In the genomic region with DNA sequence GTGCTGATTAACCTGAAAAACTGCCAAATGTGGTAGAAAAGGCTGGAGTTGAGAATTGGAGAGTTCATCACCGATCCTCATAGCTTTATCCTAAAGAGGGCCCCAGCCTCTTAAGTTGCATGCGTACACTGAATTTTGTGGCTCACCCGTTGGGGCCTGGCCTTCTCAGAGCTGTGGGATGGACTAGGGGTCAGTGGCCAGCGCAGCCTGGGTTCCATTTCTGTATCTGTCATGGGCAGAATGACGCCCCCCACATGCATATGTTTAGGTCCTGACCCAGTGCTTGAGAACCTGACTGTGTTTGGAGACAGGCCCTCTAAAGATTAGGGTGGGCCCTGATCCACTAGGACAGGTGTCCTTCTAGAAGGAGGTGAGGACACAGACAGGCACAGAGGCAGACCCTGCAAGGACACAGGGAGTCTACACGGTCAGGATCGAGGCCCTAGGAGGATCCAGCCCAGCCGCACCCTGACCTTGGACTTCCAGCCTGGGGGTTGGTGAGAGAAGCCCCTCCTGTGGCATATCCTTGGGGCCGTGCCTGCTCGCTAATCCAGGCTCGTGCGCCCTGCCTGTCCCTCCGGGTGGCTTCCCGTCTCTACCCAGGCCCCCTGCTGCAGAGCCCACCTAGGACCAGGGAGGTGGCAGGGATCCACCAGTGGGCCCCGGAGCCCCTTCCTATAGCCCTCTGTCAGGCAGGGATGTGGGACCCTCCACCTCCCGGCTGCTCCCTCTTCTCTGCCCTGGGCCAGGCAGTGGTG, we compare ENCODE assay signal across 35 cellular contexts. TPM values are rescaled to one million over a fixed set of nuclear protein-coding genes. Genes with fewer than 3 reads are reported as not detected.
"Had no signal": no experiment of that assay in that cellular context is flagged by ENCODE, and none has a peak within 500 bp of the region (broad histone marks: within the 10 kb centered on the region; RNA-seq: fewer than 3 reads in every experiment).

No MANE protein-coding gene starts in this region.

- H3K27ac ChIP-seq: coronary artery, dorsolateral prefrontal cortex, gastrocnemius medialis, hepatocyte, ovary, prostate gland, sigmoid colon, tibial nerve, uterus had no signal

- H3K36me3 ChIP-seq: gastrocnemius medialis, ovary, prostate gland, sigmoid colon, uterus had no signal

- H3K36me3 Mint-ChIP-seq: activated CD8-positive, alpha-beta memory T cell treated with anti-CD3 and anti-CD28 coated beads, Interleukin-2, amount 10 ng/mL, durations not matched to agents 7 days and 5 days; activated naive CD8-positive, alpha-beta T cell; natural killer cell treated with Interleukin-12 subunit alpha and Interleukin-12 subunit beta and Interleukin-15 and Interleukin-18, amount 100 ng/mL, for 72 hours had no signal

- DNase-seq: activated B cell treated with CpG ODN at 0.5 μM for 24 hours; activated CD4-positive, alpha-beta T cell treated with anti-CD3 and anti-CD28 coated beads, Interleukin-2, amount 50 U/mL, for 1 hour; activated CD8-positive, alpha-beta memory T cell treated with anti-CD3 and anti-CD28 coated beads, Interleukin-2, amount 10 ng/mL, durations not matched to agents 7 days and 5 days; activated CD8-positive, alpha-beta T cell treated with anti-CD3 and anti-CD28 coated beads, Interleukin-2, amount 10 ng/mL, durations not matched to agents 7 days and 5 days; activated naive CD4-positive, alpha-beta T cell treated with Interleukin-2 at 50 U/mL for 16 hours; activated T-cell treated with anti-CD3 and anti-CD28 coated beads, Interleukin-2, amount 50 U/mL, for 48 hours; anterior cingulate cortex; cerebellar nuclear complex; effector memory CD4-positive, alpha-beta T cell; erythroblast; gastrocnemius medialis; glutamatergic neuron; mesendoderm; mucosa of descending colon; ovary; sigmoid colon; small intestine; stimulated activated CD4-positive, alpha-beta T cell treated with anti-CD3 and anti-CD28 coated beads, Interleukin-4, amount 100 ng/mL, for 24 hours; stimulated activated naive B cell treated with anti-CD40 and anti-IgM and Interleukin-4, amounts not matched to agents 10 μg/mL and 1 μg/mL and 100 μg/mL, for 72 hours; T-cell; uterus had no signal

- H3K4me1 ChIP-seq: gastrocnemius medialis, prostate gland, sigmoid colon, tibial nerve, uterus had no signal

- H3K27me3 ChIP-seq: gastrocnemius medialis, hepatocyte, ovary, uterus had no signal

- H3K4me3 Mint-ChIP-seq: activated B cell treated with CpG ODN at 0.5 μM for 24 hours; activated CD8-positive, alpha-beta memory T cell treated with anti-CD3 and anti-CD28 coated beads, Interleukin-2, amount 10 ng/mL, durations not matched to agents 7 days and 5 days; activated CD8-positive, alpha-beta T cell treated with anti-CD3 and anti-CD28 coated beads, Interleukin-2, amount 10 ng/mL, durations not matched to agents 7 days and 5 days; activated naive CD8-positive, alpha-beta T cell; natural killer cell treated with Interleukin-12 subunit alpha and Interleukin-12 subunit beta and Interleukin-15 and Interleukin-18, amount 100 ng/mL, for 72 hours; stimulated activated naive B cell treated with anti-CD40 and anti-IgM and Interleukin-4, amounts not matched to agents 10 μg/mL and 1 μg/mL and 100 μg/mL, for 72 hours; T-cell; T-helper 2 cell treated with Interferon-gamma antibody and Interleukin-4, amounts not matched to agents 5 μg/mL and 100 μg/mL, for 36 hours had no signal

- ATAC-seq: activated CD8-positive, alpha-beta memory T cell treated with anti-CD3 and anti-CD28 coated beads, Interleukin-2, amount 10 ng/mL, durations not matched to agents 7 days and 5 days; activated CD8-positive, alpha-beta T cell treated with anti-CD3 and anti-CD28 coated beads, Interleukin-2, amount 10 ng/mL, durations not matched to agents 7 days and 5 days; gastrocnemius medialis; left lobe of liver; mucosa of descending colon; natural killer cell treated with Interleukin-12 subunit alpha and Interleukin-12 subunit beta and Interleukin-15 and Interleukin-18, amount 100 ng/mL, for 72 hours; stimulated activated naive B cell treated with anti-CD40 and anti-IgM and Interleukin-4, amounts not matched to agents 10 μg/mL and 1 μg/mL and 100 μg/mL, for 72 hours; T-cell had no signal

- H3K4me1 Mint-ChIP-seq: activated B cell treated with CpG ODN at 0.5 μM for 24 hours; stimulated activated naive B cell treated with anti-CD40 and anti-IgM and Interleukin-4, amounts not matched to agents 10 μg/mL and 1 μg/mL and 100 μg/mL, for 72 hours; T-cell had no signal

- H3K9me3 Mint-ChIP-seq: activated B cell treated with CpG ODN at 0.5 μM for 24 hours; activated T-helper 2 cell treated with anti-CD3 and anti-CD28 coated beads, Interferon-gamma antibody, Interleukin-2, Interleukin-4, amounts not matched to agents 10 μg/mL and 5 μg/mL and 100 μg/mL, durations not matched to agents 14 hours and 24 hours and 36 hours; immature natural killer cell; natural killer cell treated with Interleukin-12 subunit alpha and Interleukin-12 subunit beta and Interleukin-15 and Interleukin-18, amount 100 ng/mL, for 72 hours; stimulated activated naive B cell treated with anti-CD40 and anti-IgM and Interleukin-4, amounts not matched to agents 10 μg/mL and 1 μg/mL and 100 μg/mL, for 72 hours; T-cell; T-helper 2 cell treated with Interferon-gamma antibody and Interleukin-4, amounts not matched to agents 5 μg/mL and 100 μg/mL, for 36 hours had no signal

- H3K9me3 ChIP-seq: gastrocnemius medialis, mucosa of descending colon, ovary, prostate gland, sigmoid colon, uterus had no signal

- H3K4me3 ChIP-seq: coronary artery, dorsolateral prefrontal cortex, gastrocnemius medialis, hepatocyte, lung, mucosa of descending colon, ovary, prostate gland, sigmoid colon, tibial nerve, uterus had no signal

- H3K27ac Mint-ChIP-seq: activated B cell treated with CpG ODN at 0.5 μM for 24 hours; activated CD8-positive, alpha-beta memory T cell treated with anti-CD3 and anti-CD28 coated beads, Interleukin-2, amount 10 ng/mL, durations not matched to agents 7 days and 5 days; activated CD8-positive, alpha-beta T cell treated with anti-CD3 and anti-CD28 coated beads, Interleukin-2, amount 10 ng/mL, durations not matched to agents 7 days and 5 days; activated naive CD8-positive, alpha-beta T cell; activated T-helper 2 cell treated with anti-CD3 and anti-CD28 coated beads, Interferon-gamma antibody, Interleukin-2, Interleukin-4, amounts not matched to agents 10 μg/mL and 5 μg/mL and 100 μg/mL, durations not matched to agents 14 hours and 24 hours and 36 hours; immature natural killer cell; natural killer cell treated with Interleukin-12 subunit alpha and Interleukin-12 subunit beta and Interleukin-15 and Interleukin-18, amount 100 ng/mL, for 72 hours; stimulated activated naive B cell treated with anti-CD40 and anti-IgM and Interleukin-4, amounts not matched to agents 10 μg/mL and 1 μg/mL and 100 μg/mL, for 72 hours; T-cell; T-helper 2 cell treated with Interferon-gamma antibody and Interleukin-4, amounts not matched to agents 5 μg/mL and 100 μg/mL, for 36 hours had no signal

RNA-seq across cellular contexts. Expression of a gene that starts 49.3 kb away (rescaled TPM):
- total RNA-seq: activated B cell treated with CpG ODN at 0.5 μM for 24 hours; activated CD8-positive, alpha-beta memory T cell treated with anti-CD3 and anti-CD28 coated beads, Interleukin-2, amount 10 ng/mL, durations not matched to agents 7 days and 5 days; activated CD8-positive, alpha-beta T cell treated with anti-CD3 and anti-CD28 coated beads, Interleukin-2, amount 10 ng/mL, durations not matched to agents 7 days and 5 days; activated T-helper 2 cell treated with anti-CD3 and anti-CD28 coated beads, Interferon-gamma antibody, Interleukin-2, Interleukin-4, amounts not matched to agents 10 μg/mL and 5 μg/mL and 100 μg/mL, durations not matched to agents 14 hours and 24 hours and 36 hours; dorsolateral prefrontal cortex; hepatocyte; left lobe of liver; lung; mucosa of descending colon; myocyte; natural killer cell treated with Interleukin-12 subunit alpha and Interleukin-12 subunit beta and Interleukin-15 and Interleukin-18, amount 100 ng/mL, for 72 hours; sigmoid colon; T-cell; temporal lobe; tibial nerve; uterus had no signal
- polyA plus RNA-seq: hepatocyte, immature natural killer cell, ovary had no signal
